Comparison of ENCODE assay signal across 1 cellular context in the genomic region with DNA sequence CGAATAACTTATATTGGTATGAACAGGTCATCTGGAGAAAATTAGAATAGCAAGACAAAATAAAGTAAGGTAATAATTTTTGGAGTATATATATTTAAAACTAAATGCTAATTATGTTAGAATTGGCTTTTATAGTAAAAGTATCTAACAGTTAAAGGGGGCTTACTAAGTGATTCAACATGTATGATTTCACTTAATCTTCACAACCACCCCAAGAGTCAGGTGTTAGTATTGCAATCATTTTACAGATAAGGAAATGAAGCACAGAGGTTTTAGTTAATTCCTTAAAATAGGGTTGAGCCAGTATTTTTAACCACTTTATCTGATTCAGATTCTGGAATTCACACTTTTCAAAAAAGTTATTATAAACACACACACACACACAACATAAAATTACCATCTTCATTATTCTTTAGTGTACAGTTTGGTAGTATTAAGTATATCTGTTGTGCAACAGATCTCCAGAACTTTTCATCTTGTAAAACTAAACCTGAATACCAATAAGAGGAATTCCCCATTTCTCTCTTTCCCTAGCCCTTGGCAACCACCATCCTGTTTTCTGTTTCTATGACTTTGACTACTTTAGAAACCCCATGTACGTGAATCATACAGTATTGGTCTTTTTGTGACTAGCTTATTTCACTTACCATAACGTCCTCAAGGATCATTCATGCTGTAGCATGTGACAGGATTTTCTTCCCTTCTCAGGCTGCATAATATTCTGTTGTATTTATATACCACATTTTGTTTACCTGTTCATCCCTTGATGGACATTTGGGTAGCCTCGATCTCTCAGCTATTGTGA.
TF ChIP-seq lines count a peak whose summit lies in the region.

No MANE protein-coding gene starts in this region.

TF ChIP-seq in HepG2, 621 proteins besides CTCF, POLR2A, EP300 and RAD21 (continued from another document and continues in another):
- no peak for TF ChIP-seq TCF7 (IDR thresholded peaks at IDR 0.05; ENCODE audit: low read depth)
- TF ChIP-seq KDM5B (CRISPR knock-in tag; IDR thresholded peaks at IDR 0.05; ENCODE audit: borderline replicate concordance) = no peak
- no peak for TF ChIP-seq MAFK (conservative IDR thresholded peaks at IDR 0.05 in 1 of 2, IDR thresholded peaks at IDR 0.05 in 1 of 2; ENCODE audit: low read length in 2 of 2)
- TF ChIP-seq ARNT (IDR thresholded peaks at IDR 0.05) = no peak
- TF ChIP-seq SNRNP70 (IDR thresholded peaks at IDR 0.05; ENCODE audit: low read depth, low read length) = 0 out of 2 replicates have a peak, but pooled peaks have one; percentile 33
- peak; percentile 92 for TF ChIP-seq RBFOX2 (IDR thresholded peaks at IDR 0.05; ENCODE audit: low read depth, low read length)
- TF ChIP-seq POLR2AphosphoS5 (IDR thresholded peaks at IDR 0.05; ENCODE audit: low read depth, low read length) = peak; percentile 54; the same call in 1 of the 2 replicates
- TF ChIP-seq, protein P1, sequence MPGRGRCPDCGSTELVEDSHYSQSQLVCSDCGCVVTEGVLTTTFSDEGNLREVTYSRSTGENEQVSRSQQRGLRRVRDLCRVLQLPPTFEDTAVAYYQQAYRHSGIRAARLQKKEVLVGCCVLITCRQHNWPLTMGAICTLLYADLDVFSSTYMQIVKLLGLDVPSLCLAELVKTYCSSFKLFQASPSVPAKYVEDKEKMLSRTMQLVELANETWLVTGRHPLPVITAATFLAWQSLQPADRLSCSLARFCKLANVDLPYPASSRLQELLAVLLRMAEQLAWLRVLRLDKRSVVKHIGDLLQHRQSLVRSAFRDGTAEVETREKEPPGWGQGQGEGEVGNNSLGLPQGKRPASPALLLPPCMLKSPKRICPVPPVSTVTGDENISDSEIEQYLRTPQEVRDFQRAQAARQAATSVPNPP (CRISPR knock-in tag; IDR thresholded peaks at IDR 0.05) = no peak
- TF ChIP-seq ZNF558 (CRISPR knock-in tag; IDR thresholded peaks at IDR 0.05; ENCODE audit: borderline replicate concordance) = no peak
- TF ChIP-seq, protein P2, sequence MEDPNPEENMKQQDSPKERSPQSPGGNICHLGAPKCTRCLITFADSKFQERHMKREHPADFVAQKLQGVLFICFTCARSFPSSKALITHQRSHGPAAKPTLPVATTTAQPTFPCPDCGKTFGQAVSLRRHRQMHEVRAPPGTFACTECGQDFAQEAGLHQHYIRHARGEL (CRISPR knock-in tag; IDR thresholded peaks at IDR 0.05) = no peak
- TF ChIP-seq, protein P3, sequence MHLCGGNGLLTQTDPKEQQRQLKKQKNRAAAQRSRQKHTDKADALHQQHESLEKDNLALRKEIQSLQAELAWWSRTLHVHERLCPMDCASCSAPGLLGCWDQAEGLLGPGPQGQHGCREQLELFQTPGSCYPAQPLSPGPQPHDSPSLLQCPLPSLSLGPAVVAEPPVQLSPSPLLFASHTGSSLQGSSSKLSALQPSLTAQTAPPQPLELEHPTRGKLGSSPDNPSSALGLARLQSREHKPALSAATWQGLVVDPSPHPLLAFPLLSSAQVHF (CRISPR knock-in tag; IDR thresholded peaks at IDR 0.05) = no peak
- TF ChIP-seq ZNF383 (CRISPR knock-in tag; IDR thresholded peaks at IDR 0.05; ENCODE audit: borderline replicate concordance) = no peak
- TF ChIP-seq ZNF296 (CRISPR knock-in tag; conservative IDR thresholded peaks at IDR 0.05) = no peak
- no peak for TF ChIP-seq AGO1 (IDR thresholded peaks at IDR 0.05; ENCODE audit: low read depth, low read length, poor library complexity, severe bottlenecking)
- TF ChIP-seq PHF5A (CRISPR knock-in tag; IDR thresholded peaks at IDR 0.05; ENCODE audit: low read depth, unreplicated experiment) = peak; percentile 45
- no peak for TF ChIP-seq PTBP1 (IDR thresholded peaks at IDR 0.05; ENCODE audit: low read depth, low read length, poor library complexity, severe bottlenecking)
- TF ChIP-seq, protein P4, sequence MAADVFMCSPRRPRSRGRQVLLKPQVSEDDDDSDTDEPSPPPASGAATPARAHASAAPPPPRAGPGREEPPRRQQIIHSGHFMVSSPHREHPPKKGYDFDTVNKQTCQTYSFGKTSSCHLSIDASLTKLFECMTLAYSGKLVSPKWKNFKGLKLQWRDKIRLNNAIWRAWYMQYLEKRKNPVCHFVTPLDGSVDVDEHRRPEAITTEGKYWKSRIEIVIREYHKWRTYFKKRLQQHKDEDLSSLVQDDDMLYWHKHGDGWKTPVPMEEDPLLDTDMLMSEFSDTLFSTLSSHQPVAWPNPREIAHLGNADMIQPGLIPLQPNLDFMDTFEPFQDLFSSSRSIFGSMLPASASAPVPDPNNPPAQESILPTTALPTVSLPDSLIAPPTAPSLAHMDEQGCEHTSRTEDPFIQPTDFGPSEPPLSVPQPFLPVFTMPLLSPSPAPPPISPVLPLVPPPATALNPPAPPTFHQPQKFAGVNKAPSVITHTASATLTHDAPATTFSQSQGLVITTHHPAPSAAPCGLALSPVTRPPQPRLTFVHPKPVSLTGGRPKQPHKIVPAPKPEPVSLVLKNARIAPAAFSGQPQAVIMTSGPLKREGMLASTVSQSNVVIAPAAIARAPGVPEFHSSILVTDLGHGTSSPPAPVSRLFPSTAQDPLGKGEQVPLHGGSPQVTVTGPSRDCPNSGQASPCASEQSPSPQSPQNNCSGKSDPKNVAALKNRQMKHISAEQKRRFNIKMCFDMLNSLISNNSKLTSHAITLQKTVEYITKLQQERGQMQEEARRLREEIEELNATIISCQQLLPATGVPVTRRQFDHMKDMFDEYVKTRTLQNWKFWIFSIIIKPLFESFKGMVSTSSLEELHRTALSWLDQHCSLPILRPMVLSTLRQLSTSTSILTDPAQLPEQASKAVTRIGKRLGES (CRISPR knock-in tag; IDR thresholded peaks at IDR 0.05; ENCODE audit: borderline replicate concordance) = no peak
- TF ChIP-seq ZNF768 (CRISPR knock-in tag; IDR thresholded peaks at IDR 0.05) = no peak
- TF ChIP-seq, protein P5, sequence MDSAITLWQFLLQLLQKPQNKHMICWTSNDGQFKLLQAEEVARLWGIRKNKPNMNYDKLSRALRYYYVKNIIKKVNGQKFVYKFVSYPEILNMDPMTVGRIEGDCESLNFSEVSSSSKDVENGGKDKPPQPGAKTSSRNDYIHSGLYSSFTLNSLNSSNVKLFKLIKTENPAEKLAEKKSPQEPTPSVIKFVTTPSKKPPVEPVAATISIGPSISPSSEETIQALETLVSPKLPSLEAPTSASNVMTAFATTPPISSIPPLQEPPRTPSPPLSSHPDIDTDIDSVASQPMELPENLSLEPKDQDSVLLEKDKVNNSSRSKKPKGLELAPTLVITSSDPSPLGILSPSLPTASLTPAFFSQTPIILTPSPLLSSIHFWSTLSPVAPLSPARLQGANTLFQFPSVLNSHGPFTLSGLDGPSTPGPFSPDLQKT (CRISPR knock-in tag; IDR thresholded peaks at IDR 0.05; ENCODE audit: borderline replicate concordance) = no peak
- no peak for TF ChIP-seq SRSF1 (optimal IDR thresholded peaks at IDR 0.05; ENCODE audit: low read depth, low read length)
- TF ChIP-seq NR2F1 (CRISPR knock-in tag; IDR thresholded peaks at IDR 0.05) = no peak
- TF ChIP-seq ZNF264 (CRISPR knock-in tag; IDR thresholded peaks at IDR 0.05) = no peak
- TF ChIP-seq HNRNPL (IDR thresholded peaks at IDR 0.05; ENCODE audit: low read depth, low read length) = 0 out of 2 replicates have a peak, but pooled peaks have one; percentile 52
- TF ChIP-seq TEAD3 (CRISPR knock-in tag; optimal IDR thresholded peaks at IDR 0.05; ENCODE audit: borderline replicate concordance) = no peak
- no peak for TF ChIP-seq ATF1 (CRISPR knock-in tag; IDR thresholded peaks at IDR 0.05)
- no peak for TF ChIP-seq SP1 (IDR thresholded peaks at IDR 0.05)
- no peak for TF ChIP-seq SP1 (CRISPR knock-in tag; IDR thresholded peaks at IDR 0.05)
- no peak for TF ChIP-seq FOXK2 (IDR thresholded peaks at IDR 0.05)
- no peak for TF ChIP-seq IKZF4 (CRISPR knock-in tag; IDR thresholded peaks at IDR 0.05; ENCODE audit: borderline replicate concordance, low read depth, not compliant biosample characterization)
- TF ChIP-seq ZNF841 (CRISPR knock-in tag; IDR thresholded peaks at IDR 0.05; ENCODE audit: borderline replicate concordance) = 0 out of 2 replicates have a peak, but pooled peaks have one; percentile 29
- no peak for TF ChIP-seq NR2C2 (CRISPR knock-in tag; IDR thresholded peaks at IDR 0.05; ENCODE audit: borderline replicate concordance)
- TF ChIP-seq PCBP2 (optimal IDR thresholded peaks at IDR 0.05; ENCODE audit: low read depth, low read length, poor library complexity, severe bottlenecking) = no peak
- TF ChIP-seq AGO2 (optimal IDR thresholded peaks at IDR 0.05; ENCODE audit: low read depth, low read length) = peak; percentile 97
- TF ChIP-seq MXD4 (CRISPR knock-in tag; IDR thresholded peaks at IDR 0.05) = no peak
- TF ChIP-seq ZNF713 (CRISPR knock-in tag; IDR thresholded peaks at IDR 0.05) = no peak
- TF ChIP-seq ZNF629 (CRISPR knock-in tag; conservative IDR thresholded peaks at IDR 0.05) = no peak
- TF ChIP-seq ZNF333 (CRISPR knock-in tag; IDR thresholded peaks at IDR 0.05; ENCODE audit: borderline replicate concordance) = no peak
- TF ChIP-seq ZSCAN29 (CRISPR knock-in tag; conservative IDR thresholded peaks at IDR 0.05) = no peak
- TF ChIP-seq ZNF562 (CRISPR knock-in tag; IDR thresholded peaks at IDR 0.05; ENCODE audit: borderline replicate concordance) = no peak
- no peak for TF ChIP-seq NBN (conservative IDR thresholded peaks at IDR 0.05)
- no peak for TF ChIP-seq PHB2 (IDR thresholded peaks at IDR 0.05; ENCODE audit: partially characterized antibody)
- TF ChIP-seq ZNF781 (CRISPR knock-in tag; IDR thresholded peaks at IDR 0.05; ENCODE audit: borderline replicate concordance, not compliant biosample characterization) = no peak
- no peak for TF ChIP-seq CREB1 (IDR thresholded peaks at IDR 0.05)
- no peak for TF ChIP-seq CREB1 (CRISPR knock-in tag; IDR thresholded peaks at IDR 0.05)
- TF ChIP-seq, protein P6, sequence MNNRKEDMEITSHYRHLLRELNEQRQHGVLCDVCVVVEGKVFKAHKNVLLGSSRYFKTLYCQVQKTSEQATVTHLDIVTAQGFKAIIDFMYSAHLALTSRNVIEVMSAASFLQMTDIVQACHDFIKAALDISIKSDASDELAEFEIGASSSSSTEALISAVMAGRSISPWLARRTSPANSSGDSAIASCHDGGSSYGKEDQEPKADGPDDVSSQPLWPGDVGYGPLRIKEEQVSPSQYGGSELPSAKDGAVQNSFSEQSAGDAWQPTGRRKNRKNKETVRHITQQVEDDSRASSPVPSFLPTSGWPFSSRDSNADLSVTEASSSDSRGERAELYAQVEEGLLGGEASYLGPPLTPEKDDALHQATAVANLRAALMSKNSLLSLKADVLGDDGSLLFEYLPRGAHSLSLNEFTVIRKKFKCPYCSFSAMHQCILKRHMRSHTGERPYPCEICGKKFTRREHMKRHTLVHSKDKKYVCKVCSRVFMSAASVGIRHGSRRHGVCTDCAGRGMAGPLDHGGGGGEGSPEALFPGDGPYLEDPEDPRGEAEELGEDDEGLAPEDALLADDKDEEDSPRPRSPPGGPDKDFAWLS (CRISPR knock-in tag; IDR thresholded peaks at IDR 0.05; ENCODE audit: borderline replicate concordance) = no peak
- TF ChIP-seq, protein P7, sequence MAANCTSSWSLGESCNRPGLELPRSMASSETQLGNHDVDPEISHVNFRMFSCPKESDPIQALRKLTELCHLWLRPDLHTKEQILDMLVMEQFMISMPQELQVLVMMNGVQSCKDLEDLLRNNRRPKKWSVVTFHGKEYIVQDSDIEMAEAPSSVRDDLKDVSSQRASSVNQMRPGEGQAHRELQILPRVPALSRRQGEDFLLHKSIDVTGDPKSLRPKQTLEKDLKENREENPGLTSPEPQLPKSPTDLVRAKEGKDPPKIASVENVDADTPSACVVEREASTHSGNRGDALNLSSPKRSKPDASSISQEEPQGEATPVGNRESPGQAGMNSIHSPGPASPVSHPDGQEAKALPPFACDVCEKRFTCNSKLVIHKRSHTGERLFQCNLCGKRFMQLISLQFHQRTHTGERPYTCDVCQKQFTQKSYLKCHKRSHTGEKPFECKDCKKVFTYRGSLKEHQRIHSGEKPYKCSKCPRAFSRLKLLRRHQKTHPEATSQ (CRISPR knock-in tag; IDR thresholded peaks at IDR 0.05; ENCODE audit: borderline replicate concordance) = no peak
- TF ChIP-seq, protein P8, sequence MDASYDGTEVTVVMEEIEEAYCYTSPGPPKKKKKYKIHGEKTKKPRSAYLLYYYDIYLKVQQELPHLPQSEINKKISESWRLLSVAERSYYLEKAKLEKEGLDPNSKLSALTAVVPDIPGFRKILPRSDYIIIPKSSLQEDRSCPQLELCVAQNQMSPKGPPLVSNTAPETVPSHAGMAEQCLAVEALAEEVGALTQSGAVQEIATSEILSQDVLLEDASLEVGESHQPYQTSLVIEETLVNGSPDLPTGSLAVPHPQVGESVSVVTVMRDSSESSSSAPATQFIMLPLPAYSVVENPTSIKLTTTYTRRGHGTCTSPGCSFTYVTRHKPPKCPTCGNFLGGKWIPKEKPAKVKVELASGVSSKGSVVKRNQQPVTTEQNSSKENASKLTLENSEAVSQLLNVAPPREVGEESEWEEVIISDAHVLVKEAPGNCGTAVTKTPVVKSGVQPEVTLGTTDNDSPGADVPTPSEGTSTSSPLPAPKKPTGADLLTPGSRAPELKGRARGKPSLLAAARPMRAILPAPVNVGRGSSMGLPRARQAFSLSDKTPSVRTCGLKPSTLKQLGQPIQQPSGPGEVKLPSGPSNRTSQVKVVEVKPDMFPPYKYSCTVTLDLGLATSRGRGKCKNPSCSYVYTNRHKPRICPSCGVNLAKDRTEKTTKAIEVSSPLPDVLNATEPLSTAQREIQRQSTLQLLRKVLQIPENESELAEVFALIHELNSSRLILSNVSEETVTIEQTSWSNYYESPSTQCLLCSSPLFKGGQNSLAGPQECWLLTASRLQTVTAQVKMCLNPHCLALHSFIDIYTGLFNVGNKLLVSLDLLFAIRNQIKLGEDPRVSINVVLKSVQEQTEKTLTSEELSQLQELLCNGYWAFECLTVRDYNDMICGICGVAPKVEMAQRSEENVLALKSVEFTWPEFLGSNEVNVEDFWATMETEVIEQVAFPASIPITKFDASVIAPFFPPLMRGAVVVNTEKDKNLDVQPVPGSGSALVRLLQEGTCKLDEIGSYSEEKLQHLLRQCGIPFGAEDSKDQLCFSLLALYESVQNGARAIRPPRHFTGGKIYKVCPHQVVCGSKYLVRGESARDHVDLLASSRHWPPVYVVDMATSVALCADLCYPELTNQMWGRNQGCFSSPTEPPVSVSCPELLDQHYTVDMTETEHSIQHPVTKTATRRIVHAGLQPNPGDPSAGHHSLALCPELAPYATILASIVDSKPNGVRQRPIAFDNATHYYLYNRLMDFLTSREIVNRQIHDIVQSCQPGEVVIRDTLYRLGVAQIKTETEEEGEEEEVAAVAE (CRISPR knock-in tag; IDR thresholded peaks at IDR 0.05; ENCODE audit: borderline replicate concordance) = no peak
